ENCODE assay signal across 1 cellular context in genomic region chr1:24642481-24643361, GRCh38.
TF ChIP-seq lines count a peak whose summit lies in the region.

A gene with protein sequence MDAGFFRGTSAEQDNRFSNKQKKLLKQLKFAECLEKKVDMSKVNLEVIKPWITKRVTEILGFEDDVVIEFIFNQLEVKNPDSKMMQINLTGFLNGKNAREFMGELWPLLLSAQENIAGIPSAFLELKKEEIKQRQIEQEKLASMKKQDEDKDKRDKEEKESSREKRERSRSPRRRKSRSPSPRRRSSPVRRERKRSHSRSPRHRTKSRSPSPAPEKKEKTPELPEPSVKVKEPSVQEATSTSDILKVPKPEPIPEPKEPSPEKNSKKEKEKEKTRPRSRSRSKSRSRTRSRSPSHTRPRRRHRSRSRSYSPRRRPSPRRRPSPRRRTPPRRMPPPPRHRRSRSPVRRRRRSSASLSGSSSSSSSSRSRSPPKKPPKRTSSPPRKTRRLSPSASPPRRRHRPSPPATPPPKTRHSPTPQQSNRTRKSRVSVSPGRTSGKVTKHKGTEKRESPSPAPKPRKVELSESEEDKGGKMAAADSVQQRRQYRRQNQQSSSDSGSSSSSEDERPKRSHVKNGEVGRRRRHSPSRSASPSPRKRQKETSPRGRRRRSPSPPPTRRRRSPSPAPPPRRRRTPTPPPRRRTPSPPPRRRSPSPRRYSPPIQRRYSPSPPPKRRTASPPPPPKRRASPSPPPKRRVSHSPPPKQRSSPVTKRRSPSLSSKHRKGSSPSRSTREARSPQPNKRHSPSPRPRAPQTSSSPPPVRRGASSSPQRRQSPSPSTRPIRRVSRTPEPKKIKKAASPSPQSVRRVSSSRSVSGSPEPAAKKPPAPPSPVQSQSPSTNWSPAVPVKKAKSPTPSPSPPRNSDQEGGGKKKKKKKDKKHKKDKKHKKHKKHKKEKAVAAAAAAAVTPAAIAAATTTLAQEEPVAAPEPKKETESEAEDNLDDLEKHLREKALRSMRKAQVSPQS (plus strand): TSS chr1:24643302. CDS start chr1:24643327, 25 bp downstream.

TF ChIP-seq in HepG2, 621 proteins besides CTCF, POLR2A, EP300 and RAD21 (continued from another document and continues in another):
- TF ChIP-seq TFDP1 (CRISPR knock-in tag; IDR thresholded peaks at IDR 0.05; ENCODE audit: borderline replicate concordance) (peak; percentile 80; the same call in 1 of the 2 replicates), ZNF772 (CRISPR knock-in tag; IDR thresholded peaks at IDR 0.05) (no peak), ZNF782 (CRISPR knock-in tag; IDR thresholded peaks at IDR 0.05; ENCODE audit: borderline replicate concordance) (peak; percentile 90; the same call in 1 of the 2 replicates), KDM2A (CRISPR knock-in tag; IDR thresholded peaks at IDR 0.05; ENCODE audit: borderline replicate concordance, low read depth) (peak; percentile 77), MNT (IDR thresholded peaks at IDR 0.05) (peak; percentile 48; the same call in 1 of the 2 replicates), TBP (CRISPR knock-in tag; IDR thresholded peaks at IDR 0.05) (no peak), ZNF850 (CRISPR knock-in tag; conservative IDR thresholded peaks at IDR 0.05) (no peak), ZNF484 (CRISPR knock-in tag; IDR thresholded peaks at IDR 0.05; ENCODE audit: borderline replicate concordance, low read depth) (no peak), ASH2L (IDR thresholded peaks at IDR 0.05; ENCODE audit: insufficient read length, low read depth, low read length) (no peak), GATA4 (IDR thresholded peaks at IDR 0.05; ENCODE audit: borderline replicate concordance, low read depth) (peak; percentile 46; the same call in 1 of the 2 replicates), ZNF234 (CRISPR knock-in tag; conservative IDR thresholded peaks at IDR 0.05) (no peak), ZNF788 (CRISPR knock-in tag; IDR thresholded peaks at IDR 0.05; ENCODE audit: borderline replicate concordance) (peak; percentile 90; the same call in 1 of the 2 replicates), RFXANK (CRISPR knock-in tag; IDR thresholded peaks at IDR 0.05) (peak; percentile 65; the same call in 1 of the 2 replicates), HOXA7 (CRISPR knock-in tag; IDR thresholded peaks at IDR 0.05) (no peak), ZNF430 (CRISPR knock-in tag; IDR thresholded peaks at IDR 0.05) (peak; percentile 81), CBX5 (CRISPR knock-in tag; IDR thresholded peaks at IDR 0.05; ENCODE audit: borderline replicate concordance) (peak; percentile 69; the same call in 1 of the 2 replicates), REXO4 (CRISPR knock-in tag; IDR thresholded peaks at IDR 0.05; ENCODE audit: borderline replicate concordance) (no peak), RNF2 (conservative IDR thresholded peaks at IDR 0.05; ENCODE audit: low read depth) (no peak), ARNT2 (CRISPR knock-in tag; IDR thresholded peaks at IDR 0.05; ENCODE audit: low read depth) (peak; percentile 53; the same call in 1 of the 2 replicates), BRCA1 (CRISPR knock-in tag; IDR thresholded peaks at IDR 0.05) (peak; percentile 52; the same call in 1 of the 2 replicates), RBM39 (IDR thresholded peaks at IDR 0.05; ENCODE audit: low read depth, low read length, poor library complexity, severe bottlenecking) (no peak), ZNF337 (CRISPR knock-in tag; IDR thresholded peaks at IDR 0.05; ENCODE audit: borderline replicate concordance, low read depth) (no peak), ZNF614 (CRISPR knock-in tag; IDR thresholded peaks at IDR 0.05; ENCODE audit: borderline replicate concordance) (0 out of 2 replicates have a peak, but pooled peaks have one; percentile 30), ZNF362 (CRISPR knock-in tag; IDR thresholded peaks at IDR 0.05; ENCODE audit: borderline replicate concordance) (peak; percentile 6; the same call in 1 of the 2 replicates), ZNF530 (CRISPR knock-in tag; IDR thresholded peaks at IDR 0.05; ENCODE audit: low read depth) (no peak), NFATC3 (CRISPR knock-in tag; IDR thresholded peaks at IDR 0.05) (peak; percentile 90; the same call in 1 of the 2 replicates), PAX8 (CRISPR knock-in tag; IDR thresholded peaks at IDR 0.05; ENCODE audit: borderline replicate concordance) (0 out of 2 replicates have a peak, but pooled peaks have one; percentile 50), TFDP2 (CRISPR knock-in tag; IDR thresholded peaks at IDR 0.05) (peak; percentile 61), POLR2G (IDR thresholded peaks at IDR 0.05; ENCODE audit: low read depth, low read length) (peak; percentile 98), JARID2 (CRISPR knock-in tag; IDR thresholded peaks at IDR 0.05; ENCODE audit: insufficient replicate concordance) (peak; percentile 88), MTA1 (CRISPR knock-in tag; IDR thresholded peaks at IDR 0.05; ENCODE audit: borderline replicate concordance) (0 out of 2 replicates have a peak, but pooled peaks have one; percentile 16), ARNTL (CRISPR knock-in tag; IDR thresholded peaks at IDR 0.05) (peak; percentile 91), GFI1 (CRISPR knock-in tag; IDR thresholded peaks at IDR 0.05; ENCODE audit: borderline replicate concordance) (peak; percentile 78; the same call in 1 of the 2 replicates), NFYC (CRISPR knock-in tag; IDR thresholded peaks at IDR 0.05) (peak; percentile 84), RAD51 (IDR thresholded peaks at IDR 0.05; ENCODE audit: borderline replicate concordance) (peak; percentile 22; the same call in 1 of the 2 replicates), YEATS2 (CRISPR knock-in tag; IDR thresholded peaks at IDR 0.05; ENCODE audit: borderline replicate concordance) (peak; percentile 89), SP140L (CRISPR knock-in tag; IDR thresholded peaks at IDR 0.05; ENCODE audit: borderline replicate concordance) (peak; percentile 79; the same call in 1 of the 2 replicates)
- TF ChIP-seq, protein P1, sequence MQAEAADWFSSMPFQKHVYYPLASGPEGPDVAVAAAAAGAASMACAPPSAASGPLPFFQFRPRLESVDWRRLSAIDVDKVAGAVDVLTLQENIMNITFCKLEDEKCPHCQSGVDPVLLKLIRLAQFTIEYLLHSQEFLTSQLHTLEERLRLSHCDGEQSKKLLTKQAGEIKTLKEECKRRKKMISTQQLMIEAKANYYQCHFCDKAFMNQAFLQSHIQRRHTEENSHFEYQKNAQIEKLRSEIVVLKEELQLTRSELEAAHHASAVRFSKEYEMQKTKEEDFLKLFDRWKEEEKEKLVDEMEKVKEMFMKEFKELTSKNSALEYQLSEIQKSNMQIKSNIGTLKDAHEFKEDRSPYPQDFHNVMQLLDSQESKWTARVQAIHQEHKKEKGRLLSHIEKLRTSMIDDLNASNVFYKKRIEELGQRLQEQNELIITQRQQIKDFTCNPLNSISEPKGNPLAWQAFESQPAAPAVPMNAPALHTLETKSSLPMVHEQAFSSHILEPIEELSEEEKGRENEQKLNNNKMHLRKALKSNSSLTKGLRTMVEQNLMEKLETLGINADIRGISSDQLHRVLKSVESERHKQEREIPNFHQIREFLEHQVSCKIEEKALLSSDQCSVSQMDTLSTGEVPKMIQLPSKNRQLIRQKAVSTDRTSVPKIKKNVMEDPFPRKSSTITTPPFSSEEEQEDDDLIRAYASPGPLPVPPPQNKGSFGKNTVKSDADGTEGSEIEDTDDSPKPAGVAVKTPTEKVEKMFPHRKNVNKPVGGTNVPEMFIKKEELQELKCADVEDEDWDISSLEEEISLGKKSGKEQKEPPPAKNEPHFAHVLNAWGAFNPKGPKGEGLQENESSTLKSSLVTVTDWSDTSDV (CRISPR knock-in tag; IDR thresholded peaks at IDR 0.05) = peak; percentile 63; the same call in 1 of the 2 replicates
- TF ChIP-seq, protein P2, sequence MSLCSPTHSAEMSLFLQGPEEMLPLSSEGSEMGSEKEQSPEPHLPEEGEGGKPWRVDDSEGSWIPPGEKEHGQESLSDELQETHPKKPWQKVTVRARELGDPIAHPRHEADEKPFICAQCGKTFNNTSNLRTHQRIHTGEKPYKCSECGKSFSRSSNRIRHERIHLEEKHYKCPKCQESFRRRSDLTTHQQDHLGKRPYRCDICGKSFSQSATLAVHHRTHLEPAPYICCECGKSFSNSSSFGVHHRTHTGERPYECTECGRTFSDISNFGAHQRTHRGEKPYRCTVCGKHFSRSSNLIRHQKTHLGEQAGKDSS (CRISPR knock-in tag; IDR thresholded peaks at IDR 0.05; ENCODE audit: borderline replicate concordance, low read depth) = 0 out of 2 replicates have a peak, but pooled peaks have one; percentile 12
- TF ChIP-seq, protein P3, sequence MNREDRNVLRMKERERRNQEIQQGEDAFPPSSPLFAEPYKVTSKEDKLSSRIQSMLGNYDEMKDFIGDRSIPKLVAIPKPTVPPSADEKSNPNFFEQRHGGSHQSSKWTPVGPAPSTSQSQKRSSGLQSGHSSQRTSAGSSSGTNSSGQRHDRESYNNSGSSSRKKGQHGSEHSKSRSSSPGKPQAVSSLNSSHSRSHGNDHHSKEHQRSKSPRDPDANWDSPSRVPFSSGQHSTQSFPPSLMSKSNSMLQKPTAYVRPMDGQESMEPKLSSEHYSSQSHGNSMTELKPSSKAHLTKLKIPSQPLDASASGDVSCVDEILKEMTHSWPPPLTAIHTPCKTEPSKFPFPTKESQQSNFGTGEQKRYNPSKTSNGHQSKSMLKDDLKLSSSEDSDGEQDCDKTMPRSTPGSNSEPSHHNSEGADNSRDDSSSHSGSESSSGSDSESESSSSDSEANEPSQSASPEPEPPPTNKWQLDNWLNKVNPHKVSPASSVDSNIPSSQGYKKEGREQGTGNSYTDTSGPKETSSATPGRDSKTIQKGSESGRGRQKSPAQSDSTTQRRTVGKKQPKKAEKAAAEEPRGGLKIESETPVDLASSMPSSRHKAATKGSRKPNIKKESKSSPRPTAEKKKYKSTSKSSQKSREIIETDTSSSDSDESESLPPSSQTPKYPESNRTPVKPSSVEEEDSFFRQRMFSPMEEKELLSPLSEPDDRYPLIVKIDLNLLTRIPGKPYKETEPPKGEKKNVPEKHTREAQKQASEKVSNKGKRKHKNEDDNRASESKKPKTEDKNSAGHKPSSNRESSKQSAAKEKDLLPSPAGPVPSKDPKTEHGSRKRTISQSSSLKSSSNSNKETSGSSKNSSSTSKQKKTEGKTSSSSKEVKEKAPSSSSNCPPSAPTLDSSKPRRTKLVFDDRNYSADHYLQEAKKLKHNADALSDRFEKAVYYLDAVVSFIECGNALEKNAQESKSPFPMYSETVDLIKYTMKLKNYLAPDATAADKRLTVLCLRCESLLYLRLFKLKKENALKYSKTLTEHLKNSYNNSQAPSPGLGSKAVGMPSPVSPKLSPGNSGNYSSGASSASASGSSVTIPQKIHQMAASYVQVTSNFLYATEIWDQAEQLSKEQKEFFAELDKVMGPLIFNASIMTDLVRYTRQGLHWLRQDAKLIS (CRISPR knock-in tag; IDR thresholded peaks at IDR 0.05) = 0 out of 2 replicates have a peak, but pooled peaks have one; percentile 38
- TF ChIP-seq, protein P4, sequence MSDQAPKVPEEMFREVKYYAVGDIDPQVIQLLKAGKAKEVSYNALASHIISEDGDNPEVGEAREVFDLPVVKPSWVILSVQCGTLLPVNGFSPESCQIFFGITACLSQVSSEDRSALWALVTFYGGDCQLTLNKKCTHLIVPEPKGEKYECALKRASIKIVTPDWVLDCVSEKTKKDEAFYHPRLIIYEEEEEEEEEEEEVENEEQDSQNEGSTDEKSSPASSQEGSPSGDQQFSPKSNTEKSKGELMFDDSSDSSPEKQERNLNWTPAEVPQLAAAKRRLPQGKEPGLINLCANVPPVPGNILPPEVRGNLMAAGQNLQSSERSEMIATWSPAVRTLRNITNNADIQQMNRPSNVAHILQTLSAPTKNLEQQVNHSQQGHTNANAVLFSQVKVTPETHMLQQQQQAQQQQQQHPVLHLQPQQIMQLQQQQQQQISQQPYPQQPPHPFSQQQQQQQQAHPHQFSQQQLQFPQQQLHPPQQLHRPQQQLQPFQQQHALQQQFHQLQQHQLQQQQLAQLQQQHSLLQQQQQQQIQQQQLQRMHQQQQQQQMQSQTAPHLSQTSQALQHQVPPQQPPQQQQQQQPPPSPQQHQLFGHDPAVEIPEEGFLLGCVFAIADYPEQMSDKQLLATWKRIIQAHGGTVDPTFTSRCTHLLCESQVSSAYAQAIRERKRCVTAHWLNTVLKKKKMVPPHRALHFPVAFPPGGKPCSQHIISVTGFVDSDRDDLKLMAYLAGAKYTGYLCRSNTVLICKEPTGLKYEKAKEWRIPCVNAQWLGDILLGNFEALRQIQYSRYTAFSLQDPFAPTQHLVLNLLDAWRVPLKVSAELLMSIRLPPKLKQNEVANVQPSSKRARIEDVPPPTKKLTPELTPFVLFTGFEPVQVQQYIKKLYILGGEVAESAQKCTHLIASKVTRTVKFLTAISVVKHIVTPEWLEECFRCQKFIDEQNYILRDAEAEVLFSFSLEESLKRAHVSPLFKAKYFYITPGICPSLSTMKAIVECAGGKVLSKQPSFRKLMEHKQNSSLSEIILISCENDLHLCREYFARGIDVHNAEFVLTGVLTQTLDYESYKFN (CRISPR knock-in tag; conservative IDR thresholded peaks at IDR 0.05) = 0 out of 2 replicates have a peak, but pooled peaks have one; percentile 53
